ENCODE assay signal across 25 cellular contexts in the genomic region with DNA sequence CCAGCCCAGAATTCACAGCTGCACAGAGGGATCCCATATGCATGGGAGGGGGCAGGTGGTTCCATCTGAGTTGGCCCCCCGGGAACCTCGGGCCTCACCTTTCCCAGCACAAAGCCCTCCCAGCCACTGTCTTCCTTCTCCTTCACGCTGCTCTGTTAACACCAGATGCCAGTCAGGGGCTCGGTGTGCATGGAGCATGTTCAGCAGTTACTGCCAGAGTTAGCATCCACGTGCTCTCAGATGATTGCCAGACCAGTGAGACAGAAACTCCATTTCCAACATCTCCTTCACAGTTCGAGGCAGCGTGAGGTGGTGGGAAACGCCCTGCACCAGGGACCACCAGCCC.
DNase-seq lines count a peak whose midpoint lies in the region; ATAC-seq and TF ChIP-seq lines count a peak whose summit lies in the region.
"Had no signal": no experiment of that assay in that cellular context is flagged by ENCODE, and none has a peak within 500 bp of the region (broad histone marks: within the 10 kb centered on the region; RNA-seq: fewer than 3 reads in every experiment).

No MANE protein-coding gene starts in this region.

- no peaks in the 10 kb centered on the region for H3K4me1 Mint-ChIP-seq in activated CD8-positive, alpha-beta memory T cell treated with anti-CD3 and anti-CD28 coated beads, Interleukin-2, amount 10 ng/mL, durations not matched to agents 7 days and 5 days
- H3K4me1 Mint-ChIP-seq: B cell had no signal

- no peaks in the 10 kb centered on the region for H3K27me3 Mint-ChIP-seq in activated CD8-positive, alpha-beta memory T cell treated with anti-CD3 and anti-CD28 coated beads, Interleukin-2, amount 10 ng/mL, durations not matched to agents 7 days and 5 days
- H3K27me3 Mint-ChIP-seq: B cell had no signal

- no peak overlapping the region for H3K27ac ChIP-seq in sigmoid colon
- H3K27ac ChIP-seq: 22Rv1, C4-2B had no signal

- H3K36me3 ChIP-seq in sigmoid colon: no peaks in the 10 kb centered on the region

- CTCF ChIA-PET in activated CD8-positive, alpha-beta memory T cell treated with anti-CD3 and anti-CD28 coated beads, Interleukin-2, amount 10 ng/mL, durations not matched to agents 7 days and 5 days (lab: Charles Lee): no interaction called here

- H3K36me3 Mint-ChIP-seq in activated CD8-positive, alpha-beta memory T cell treated with anti-CD3 and anti-CD28 coated beads, Interleukin-2, amount 10 ng/mL, durations not matched to agents 7 days and 5 days: no peaks in the 10 kb centered on the region
- H3K36me3 Mint-ChIP-seq: CD8-positive, alpha-beta T cell had no signal

- H3K9me3 ChIP-seq in sigmoid colon: no peaks in the 10 kb centered on the region
- H3K9me3 ChIP-seq: Caco-2 had no signal

- WGBS in sigmoid colon, 2 donors: 87 to 90% methylated on average over 8 of the region's 8 CpGs

- intact Hi-C loops in sigmoid colon (cut with DNase I): no loop called here

- H3K9me3 Mint-ChIP-seq in activated CD8-positive, alpha-beta memory T cell treated with anti-CD3 and anti-CD28 coated beads, Interleukin-2, amount 10 ng/mL, durations not matched to agents 7 days and 5 days (ENCODE audit: low read depth): no peaks in the 10 kb centered on the region
- H3K9me3 Mint-ChIP-seq: CD8-positive, alpha-beta T cell had no signal

- no peak for TF ChIP-seq EP300 in sigmoid colon (IDR thresholded peaks at IDR 0.05)

- no peak overlapping the region for H3K4me3 ChIP-seq in sigmoid colon

- no peak overlapping the region for H3K4me3 Mint-ChIP-seq in activated CD8-positive, alpha-beta memory T cell treated with anti-CD3 and anti-CD28 coated beads, Interleukin-2, amount 10 ng/mL, durations not matched to agents 7 days and 5 days
- H3K4me3 Mint-ChIP-seq: B cell; CD8-positive, alpha-beta T cell had no signal

- no peak overlapping the region for H3K27ac Mint-ChIP-seq in activated CD8-positive, alpha-beta memory T cell treated with anti-CD3 and anti-CD28 coated beads, Interleukin-2, amount 10 ng/mL, durations not matched to agents 7 days and 5 days
- H3K27ac Mint-ChIP-seq: B cell; CD8-positive, alpha-beta T cell had no signal

- ATAC-seq in activated CD8-positive, alpha-beta memory T cell treated with anti-CD3 and anti-CD28 coated beads, Interleukin-2, amount 10 ng/mL, durations not matched to agents 7 days and 5 days: no peak
- ATAC-seq in HG03571 (IDR thresholded peaks at IDR 0.05; ENCODE audit: unreplicated experiment): no peak
- ATAC-seq: CD8-positive, alpha-beta T cell had no signal

- peaks cover 0 to 25% (median 12%) of the 10 kb centered on the region in 4 donors for H3K4me1 ChIP-seq in sigmoid colon
- H3K4me1 ChIP-seq: Caco-2 had no signal

- no peaks in the 10 kb centered on the region for H3K27me3 ChIP-seq in sigmoid colon

- DNase-seq in activated CD8-positive, alpha-beta memory T cell treated with anti-CD3 and anti-CD28 coated beads for 24 hours: peak; percentile 43
- no peak for DNase-seq in activated CD8-positive, alpha-beta memory T cell treated with anti-CD3 and anti-CD28 coated beads, Interleukin-2, amount 10 ng/mL, durations not matched to agents 7 days and 5 days
- DNase-seq in SK-N-DZ (ENCODE audit: low spot score) (peak; percentile 51), islet precursor cell (peak; percentile 47), sigmoid colon (no peak), globus pallidus (ENCODE audit: low spot score) (no peak)
- peak; percentile 18 for DNase-seq in stimulated activated CD8-positive, alpha-beta memory T cell treated with anti-CD3 and anti-CD28 coated beads, Interleukin-4, amount 100 ng/mL, for 48 hours
- DNase-seq: Caco-2; GOT3; HCEC 1CT; IMR-90; KG1; MM.1S; NCI-H2029; NCI-H446 treated with DMSO at 0.1 percent for 48 hours; NCI-H526; NCI-H82; NK-92 treated with Interleukin-12 subunit alpha and Interleukin-12 subunit beta, amount 100 ng/mL, for 24 hours; RPMI8226; SHP77 had no signal

- TF ChIP-seq POLR2A in sigmoid colon (IDR thresholded peaks at IDR 0.05): no peak

- no peak for TF ChIP-seq CTCF in sigmoid colon (IDR thresholded peaks at IDR 0.05)

Comparison
In these comparisons a context has a peak if more than half of its experiments do, and no peak if none do; other contexts are left out.
1. DNase-seq: peak in activated CD8-positive, alpha-beta memory T cell treated with anti-CD3 and anti-CD28 coated beads for 24 hours (single experiment), SK-N-DZ (single experiment), islet precursor cell (single experiment) and stimulated activated CD8-positive, alpha-beta memory T cell treated with anti-CD3 and anti-CD28 coated beads, Interleukin-4, amount 100 ng/mL, for 48 hours (single experiment); none in activated CD8-positive, alpha-beta memory T cell treated with anti-CD3 and anti-CD28 coated beads, Interleukin-2, amount 10 ng/mL, durations not matched to agents 7 days and 5 days (single experiment), sigmoid colon (single experiment) and globus pallidus (single experiment).